In the genomic region with DNA sequence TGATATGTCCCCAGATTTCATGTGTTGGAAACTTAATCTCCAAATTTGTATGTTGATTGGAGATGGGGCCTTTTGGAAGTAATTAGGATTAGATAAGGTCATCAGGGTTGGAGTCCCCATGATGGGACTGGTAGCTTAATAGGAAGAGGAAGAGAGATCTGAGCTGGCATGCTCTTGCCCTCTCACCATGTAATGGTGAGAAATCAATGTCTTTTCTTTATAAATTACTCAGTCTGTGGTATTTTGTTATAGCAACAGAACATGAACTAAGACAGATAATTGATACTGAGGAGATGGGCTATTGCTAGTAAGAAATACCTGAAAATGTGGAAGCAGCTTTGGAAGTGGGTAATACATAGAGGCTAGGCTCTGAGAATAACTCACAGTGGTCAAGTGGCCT, we compare ENCODE assay signal across 15 cellular contexts. TPM values are rescaled to one million over a fixed set of nuclear protein-coding genes. Genes with fewer than 3 reads are reported as not detected.
DNase-seq lines count a peak whose midpoint lies in the region; ATAC-seq and TF ChIP-seq lines count a peak whose summit lies in the region.
"Had no signal": no experiment of that assay in that cellular context is flagged by ENCODE, and none has a peak within 500 bp of the region (broad histone marks: within the 10 kb centered on the region; RNA-seq: fewer than 3 reads in every experiment).

No MANE protein-coding gene starts in this region.

- no peaks in the 10 kb centered on the region for H3K9me3 ChIP-seq in osteoblast (ENCODE audit: low read depth, low read length)
- H3K9me3 ChIP-seq: A549, SK-N-SH, suprapubic skin had no signal

- H4K20me1 ChIP-seq in osteoblast (ENCODE audit: insufficient read depth, low read length) = no peaks in the 10 kb centered on the region

- no peaks in the 10 kb centered on the region for H3K9me3 Mint-ChIP-seq in activated CD8-positive, alpha-beta T cell treated with anti-CD3 and anti-CD28 coated beads for 36 hours
- no peaks in the 10 kb centered on the region for H3K9me3 Mint-ChIP-seq in activated CD8-positive, alpha-beta T cell treated with anti-CD3 and anti-CD28 coated beads, Interleukin-2, amount 10 ng/mL, durations not matched to agents 7 days and 5 days (ENCODE audit: insufficient read depth)
- H3K9me3 Mint-ChIP-seq in activated naive CD8-positive, alpha-beta T cell (ENCODE audit: low read depth) = no peaks in the 10 kb centered on the region

- peaks cover 83% of the 10 kb centered on the region for H3K4me1 Mint-ChIP-seq in activated CD8-positive, alpha-beta T cell treated with anti-CD3 and anti-CD28 coated beads for 36 hours (ENCODE audit: low read depth)
- H3K4me1 Mint-ChIP-seq in activated CD8-positive, alpha-beta T cell treated with anti-CD3 and anti-CD28 coated beads, Interleukin-2, amount 10 ng/mL, durations not matched to agents 7 days and 5 days (ENCODE audit: low read depth) = peaks cover 48% of the 10 kb centered on the region
- peaks cover 71% of the 10 kb centered on the region for H3K4me1 Mint-ChIP-seq in activated naive CD8-positive, alpha-beta T cell (ENCODE audit: low read depth)

- H3K4me3 Mint-ChIP-seq in activated CD8-positive, alpha-beta T cell treated with anti-CD3 and anti-CD28 coated beads for 36 hours = no peak overlapping the region
- H3K4me3 Mint-ChIP-seq in activated CD8-positive, alpha-beta T cell treated with anti-CD3 and anti-CD28 coated beads, Interleukin-2, amount 10 ng/mL, durations not matched to agents 7 days and 5 days = no peak overlapping the region
- peak overlapping the region; percentile 74 for H3K4me3 Mint-ChIP-seq in activated naive CD8-positive, alpha-beta T cell

- H3K27me3 ChIP-seq in osteoblast (ENCODE audit: insufficient read depth, low read length) = no peaks in the 10 kb centered on the region
- H3K27me3 ChIP-seq: suprapubic skin had no signal

- H3K36me3 ChIP-seq in osteoblast (ENCODE audit: insufficient read depth, low read length) = no peaks in the 10 kb centered on the region
- H3K36me3 ChIP-seq: suprapubic skin had no signal

- H3K36me3 Mint-ChIP-seq in activated CD8-positive, alpha-beta T cell treated with anti-CD3 and anti-CD28 coated beads for 36 hours (ENCODE audit: low read depth) = no peaks in the 10 kb centered on the region
- peaks cover 14% of the 10 kb centered on the region for H3K36me3 Mint-ChIP-seq in activated CD8-positive, alpha-beta T cell treated with anti-CD3 and anti-CD28 coated beads, Interleukin-2, amount 10 ng/mL, durations not matched to agents 7 days and 5 days (ENCODE audit: low read depth)
- peaks cover 6% of the 10 kb centered on the region for H3K36me3 Mint-ChIP-seq in activated naive CD8-positive, alpha-beta T cell

- H3K27me3 Mint-ChIP-seq in activated CD8-positive, alpha-beta T cell treated with anti-CD3 and anti-CD28 coated beads for 36 hours = no peaks in the 10 kb centered on the region
- no peaks in the 10 kb centered on the region for H3K27me3 Mint-ChIP-seq in activated CD8-positive, alpha-beta T cell treated with anti-CD3 and anti-CD28 coated beads, Interleukin-2, amount 10 ng/mL, durations not matched to agents 7 days and 5 days (ENCODE audit: low read depth)
- no peaks in the 10 kb centered on the region for H3K27me3 Mint-ChIP-seq in activated naive CD8-positive, alpha-beta T cell

- no peak overlapping the region for H3K4me2 ChIP-seq in osteoblast (ENCODE audit: insufficient read depth, low read length)
- H3K4me2 ChIP-seq: A549, SK-N-SH had no signal

- intact Hi-C loops in activated CD8-positive, alpha-beta T cell treated with anti-CD3 and anti-CD28 coated beads for 36 hours (cut with micrococcal nuclease) = no loop called here

- H3K27ac ChIP-seq in osteoblast (ENCODE audit: low read depth, low read length) = peak overlapping the region; percentile 95
- H3K27ac ChIP-seq: A549, suprapubic skin had no signal

- ATAC-seq in activated CD8-positive, alpha-beta T cell treated with anti-CD3 and anti-CD28 coated beads for 36 hours = no peak
- ATAC-seq in activated CD8-positive, alpha-beta T cell treated with anti-CD3 and anti-CD28 coated beads, Interleukin-2, amount 10 ng/mL, durations not matched to agents 7 days and 5 days = no peak
- ATAC-seq in HG02678 (IDR thresholded peaks at IDR 0.05; ENCODE audit: unreplicated experiment) = peak; percentile 4
- no peak for ATAC-seq in HG02981 (IDR thresholded peaks at IDR 0.05; ENCODE audit: unreplicated experiment)
- ATAC-seq: A549 had no signal

- peaks cover 48% of the 10 kb centered on the region for H3K4me1 ChIP-seq in osteoblast (ENCODE audit: insufficient read depth, low read length)

- POLR2A ChIA-PET in activated CD8-positive, alpha-beta T cell treated with anti-CD3 and anti-CD28 coated beads for 36 hours (lab: Charles Lee) = interaction anchor here (0.8 to 4.3 kb wide), 12 partner anchors 8 to 62 kb away, joined by 3 to 28 read pairs (median 4); no protein-coding TSS in a partner anchor
- POLR2A ChIA-PET in activated CD8-positive, alpha-beta T cell treated with anti-CD3 and anti-CD28 coated beads, Interleukin-2, amount 10 ng/mL, durations not matched to agents 7 days and 5 days (lab: Charles Lee) = interaction anchor here (0.9 to 2.5 kb wide), 4 partner anchors 11 to 41 kb away, joined by 4 to 11 read pairs (median 4); no protein-coding TSS in a partner anchor

- H3K27ac Mint-ChIP-seq in activated CD8-positive, alpha-beta T cell treated with anti-CD3 and anti-CD28 coated beads for 36 hours = peak overlapping the region; percentile 87
- no peak overlapping the region for H3K27ac Mint-ChIP-seq in activated CD8-positive, alpha-beta T cell treated with anti-CD3 and anti-CD28 coated beads, Interleukin-2, amount 10 ng/mL, durations not matched to agents 7 days and 5 days
- H3K27ac Mint-ChIP-seq in activated naive CD8-positive, alpha-beta T cell = peak overlapping the region; percentile 94

- H3K79me2 ChIP-seq in osteoblast (ENCODE audit: insufficient read depth, low read length) = no peaks in the 10 kb centered on the region

- no peak for DNase-seq in activated CD8-positive, alpha-beta T cell treated with anti-CD3 and anti-CD28 coated beads for 36 hours
- DNase-seq in activated CD8-positive, alpha-beta T cell treated with anti-CD3 and anti-CD28 coated beads, Interleukin-2, amount 10 ng/mL, durations not matched to agents 7 days and 5 days = no peak
- DNase-seq in osteoblast (ENCODE audit: insufficient read length, low spot score, missing footprints) (no peak), hepatic stellate cell (ENCODE audit: low spot score) (no peak), midbrain (lab: John Stamatoyannopoulos, UW) (no peak)
- DNase-seq: effector CD4-positive, alpha-beta T cell; NCI-H1092; occipital lobe; SK-N-SH had no signal

- CTCF ChIA-PET in activated CD8-positive, alpha-beta T cell treated with anti-CD3 and anti-CD28 coated beads for 36 hours (lab: Charles Lee) = interaction anchor here (1.0 to 3.8 kb wide), 8 partner anchors 12 to 254 kb away, joined by 3 to 14 read pairs (median 6); no protein-coding TSS in a partner anchor
- CTCF ChIA-PET in activated CD8-positive, alpha-beta T cell treated with anti-CD3 and anti-CD28 coated beads, Interleukin-2, amount 10 ng/mL, durations not matched to agents 7 days and 5 days (lab: Charles Lee) = interaction anchor here (1.0 to 4.1 kb wide), 10 partner anchors 8 to 254 kb away, joined by 3 to 17 read pairs (median 6); no protein-coding TSS in a partner anchor

- no peak for TF ChIP-seq CTCF in activated CD8-positive, alpha-beta T cell treated with anti-CD3 and anti-CD28 coated beads for 36 hours (IDR thresholded peaks at IDR 0.05)
- TF ChIP-seq CTCF in osteoblast (IDR thresholded peaks at IDR 0.05; ENCODE audit: extremely low read depth, low read depth, low read length) = no peak

- no peak overlapping the region for H2AFZ ChIP-seq in osteoblast (ENCODE audit: low read length)

- no peak overlapping the region for H3K4me3 ChIP-seq in osteoblast (ENCODE audit: insufficient read depth, low read length)
- H3K4me3 ChIP-seq: A549, lung, suprapubic skin had no signal

RNA-seq across cellular contexts. Expression of gene CDC42EP3, which starts 48.0 kb away (rescaled TPM):
- total RNA-seq in activated CD8-positive, alpha-beta T cell treated with anti-CD3 and anti-CD28 coated beads for 36 hours = 10 to 100 TPM; 18.8 to 22.6 TPM
- total RNA-seq in activated CD8-positive, alpha-beta T cell treated with anti-CD3 and anti-CD28 coated beads, Interleukin-2, amount 10 ng/mL, durations not matched to agents 7 days and 5 days = 10 to 100 TPM; 30.1 to 33.2 TPM
- 121 and 136 TPM in 2 replicates for total RNA-seq in osteoblast
